26 cellular contexts compared by ENCODE assay signal in genomic region chr1:22369294-22370189, GRCh38.
"Had no signal": no experiment of that assay in that cellular context is flagged by ENCODE, and none has a peak within 500 bp of the region (broad histone marks: within the 10 kb centered on the region; RNA-seq: fewer than 3 reads in every experiment).

No MANE protein-coding gene starts in this region.

- ATAC-seq: activated CD4-positive, CD25-positive, alpha-beta regulatory T cell treated with anti-CD3 and anti-CD28 coated beads, Interleukin-2, amount 50 U/mL, for 24 hours; activated CD8-positive, alpha-beta T cell treated with anti-CD3 and anti-CD28 coated beads for 36 hours; activated naive CD4-positive, alpha-beta T cell treated with anti-CD3 and anti-CD28 coated beads, Interleukin-2, amount 50 U/mL, for 72 hours; activated T-cell treated with anti-CD3 and anti-CD28 coated beads, Interleukin-2, amount 50 U/mL, for 4 hours; activated T-helper 17 cell treated with anti-CD3 and anti-CD28 coated beads, Interleukin-2, amount 50 U/mL, for 72 hours; esophagus mucosa; T-helper 17 cell had no signal

- H3K9me3 ChIP-seq: ascending aorta had no signal

- H3K27me3 ChIP-seq: ascending aorta had no signal

- H3K27ac ChIP-seq: ascending aorta, breast epithelium, coronary artery, dorsolateral prefrontal cortex, WERI-Rb-1 had no signal

- FAIRE-seq: frontal cortex had no signal

- H3K4me1 ChIP-seq: ascending aorta, breast epithelium had no signal

- H3K36me3 ChIP-seq: ascending aorta, breast epithelium, WERI-Rb-1 had no signal

- DNase-seq: activated B cell treated with CpG ODN at 0.5 μM for 24 hours; activated CD4-positive, alpha-beta T cell treated with anti-CD3 and anti-CD28 coated beads for 48 hours; activated CD4-positive, alpha-beta T cell treated with anti-CD3 and anti-CD28 coated beads, Interleukin-2, amount 50 U/mL, for 1 hour; activated CD4-positive, alpha-beta T cell treated with anti-CD3 and anti-CD28 coated beads, Interleukin-2, amount 50 U/mL, for 48 hours; activated CD8-positive, alpha-beta memory T cell treated with anti-CD3 and anti-CD28 coated beads for 24 hours; activated CD8-positive, alpha-beta T cell treated with anti-CD3 and anti-CD28 coated beads for 36 hours; activated effector memory CD4-positive, alpha-beta T cell treated with Interleukin-2 at 50 U/mL for 16 hours; activated gamma-delta T cell treated with Interleukin-2 at 50 U/mL for 16 hours; activated naive CD4-positive, alpha-beta T cell treated with Interleukin-2 at 50 U/mL for 16 hours; activated naive CD8-positive, alpha-beta T cell treated with anti-CD3 and anti-CD28 coated beads, Interleukin-2, amount 10 ng/mL, durations not matched to agents 7 days and 5 days; activated T-cell treated with anti-CD3 and anti-CD28 coated beads, Interleukin-2, amount 50 U/mL, for 4 hours; dorsolateral prefrontal cortex; effector memory CD4-positive, alpha-beta T cell; foreskin fibroblast; head of caudate nucleus; T-helper 17 cell; T1000; WERI-Rb-1 had no signal

- H3K4me3 ChIP-seq: ascending aorta, breast epithelium, coronary artery, dorsolateral prefrontal cortex had no signal
